Comparison of ENCODE assay signal across 23 cellular contexts in genomic region chr12:124451016-124451415, GRCh38.
A peak's percentile ranks its signal among the peaks of the same experiment; 100 is the strongest.
DNase-seq lines count a peak whose midpoint lies in the region; ATAC-seq, FAIRE-seq and TF ChIP-seq lines count a peak whose summit lies in the region.
"Had no signal": no experiment of that assay in that cellular context is flagged by ENCODE, and none has a peak within 500 bp of the region (broad histone marks: within the 10 kb centered on the region; RNA-seq: fewer than 3 reads in every experiment).

No MANE protein-coding gene starts in this region.

- no peak overlapping the region for H2BK12ac ChIP-seq in mesenchymal stem cell (ENCODE audit: low read length in 2 of 2)

- peak overlapping the region; percentile 95 to 100 (median 98) for H3K4me2 ChIP-seq in BLaER1 treated with 17β-estradiol and CSF1 and Interleukin-3, amounts not matched to agents 10 nM and 100 nM
- no peak overlapping the region for H3K4me2 ChIP-seq in mesenchymal stem cell (ENCODE audit: low read length, poor library complexity, severe bottlenecking)
- H3K4me2 ChIP-seq in HepG2 (ENCODE audit: low read depth, low read length): no peak overlapping the region

- H2BK120ac ChIP-seq in mesenchymal stem cell (ENCODE audit: low read depth, low read length): no peak overlapping the region

- no peak for TF ChIP-seq RAD21 in HepG2 (CRISPR knock-in tag; IDR thresholded peaks at IDR 0.05)

- no peak for TF ChIP-seq CTCF in HepG2 (CRISPR knock-in tag; IDR thresholded peaks at IDR 0.05)

- H2AK5ac ChIP-seq in mesenchymal stem cell (ENCODE audit: low read length, severe bottlenecking): no peak overlapping the region

- H2AFZ ChIP-seq in mesenchymal stem cell (ENCODE audit: low read depth, low read length) (no peak overlapping the region), HepG2 (ENCODE audit: low read length) (no peak overlapping the region)
- H2AFZ ChIP-seq: parathyroid adenoma had no signal

- peaks cover 5 to 62% (median 36%) of the 10 kb centered on the region in 11 experiments; a peak in 19 of 22 replicates for H3K36me3 ChIP-seq in BLaER1 treated with 17β-estradiol and CSF1 and Interleukin-3, amounts not matched to agents 10 nM and 100 nM
- H3K36me3 ChIP-seq in mesenchymal stem cell (ENCODE audit: control insufficient read depth in 1 of 2, insufficient read depth in 2 of 2, low read depth in 1 of 2, low read length in 2 of 2) (peaks cover 47 to 82% of the 10 kb centered on the region in 2 experiments), HepG2 (replicated peaks in 1 of 2; ENCODE audit: control insufficient read depth in 1 of 2, insufficient read depth in 2 of 2, low read length in 2 of 2) (peaks cover 6 to 19% of the 10 kb centered on the region in 2 experiments; a peak in 4 of 5 replicates)
- H3K36me3 ChIP-seq in naive thymus-derived CD4-positive, alpha-beta T cell (ENCODE audit: control insufficient read depth in 2 of 3, insufficient read depth in 3 of 3, low read length in 3 of 3): peaks cover 0 to 19% (median 9%) of the 10 kb centered on the region in 3 experiments

- no TSS peak for BruUV-seq in HepG2 (replicated peaks; lab: Mats Ljungman, UMichigan)

- CTCF ChIA-PET in T-cell (lab: Charles Lee): no interaction called here
- CTCF ChIA-PET in naive thymus-derived CD4-positive, alpha-beta T cell (lab: Charles Lee): no interaction called here
- CTCF ChIA-PET in HepG2 (lab: Yijun Ruan, JAX; ENCODE audit: low intra/inter-chr PET ratio, low total read pairs): no interaction called here

- WGBS in mesenchymal stem cell: 94% methylated on average over 11 of the region's 11 CpGs
- WGBS in HepG2 (ENCODE audit: low lambda C conversion rate): 100% methylated on average over 10 of the region's 11 CpGs

- H3K27ac Mint-ChIP-seq in T-helper 2 cell treated with Interferon-gamma antibody and Interleukin-4, amounts not matched to agents 5 μg/mL and 100 μg/mL, for 36 hours: peak overlapping the region; percentile 53
- H3K27ac Mint-ChIP-seq in T-cell: peak overlapping the region; percentile 19 to 61
- peak overlapping the region in 4 of 9 donors; percentile 2 to 64 (median 26) for H3K27ac Mint-ChIP-seq in naive thymus-derived CD4-positive, alpha-beta T cell
- H3K27ac Mint-ChIP-seq: nephron progenitor cell had no signal

- in situ Hi-C loops in HepG2 (cut with HindIII; ENCODE audit: extremely low pct_ligation_motif_present, low pct_unique_long_range_greater_than_20kb): no loop called here

- peaks cover 41% of the 10 kb centered on the region for H3K79me1 ChIP-seq in mesenchymal stem cell (replicated peaks; ENCODE audit: low read length, poor library complexity, severe bottlenecking)

- peak overlapping the region in 1 of 11 experiments; percentile 58; a peak in 1 of 22 replicates for H3K27ac ChIP-seq in BLaER1 treated with 17β-estradiol and CSF1 and Interleukin-3, amounts not matched to agents 10 nM and 100 nM
- no peak overlapping the region for H3K27ac ChIP-seq in mesenchymal stem cell (ENCODE audit: low read length, poor library complexity, severe bottlenecking)
- no peak overlapping the region for H3K27ac ChIP-seq in naive thymus-derived CD4-positive, alpha-beta T cell (ENCODE audit: low read depth, low read length)
- no peak overlapping the region for H3K27ac ChIP-seq in HepG2 (ENCODE audit: extremely low read length, insufficient read depth, low read length)
- H3K27ac ChIP-seq: parathyroid adenoma had no signal

- no peak for FAIRE-seq in HepG2 (lab: Jason Lieb, UNC)
- FAIRE-seq: bronchial epithelial cell, GM12892, K562 had no signal

- no peak overlapping the region for H3K23ac ChIP-seq in mesenchymal stem cell (ENCODE audit: low read length in 2 of 2)

- intact Hi-C loops in naive thymus-derived CD4-positive, alpha-beta T cell (cut with micrococcal nuclease): loop anchor here (5.0 to 10.0 kb wide), 3 partner anchors 156 to 324 kb away; no protein-coding TSS in a partner anchor
- intact Hi-C loops in HepG2 (cut with micrococcal nuclease; ENCODE audit: unreplicated experiment): no loop called here

- no peaks in the 10 kb centered on the region for H3K9me3 Mint-ChIP-seq in T-helper 2 cell treated with Interferon-gamma antibody and Interleukin-4, amounts not matched to agents 5 μg/mL and 100 μg/mL, for 36 hours
- H3K9me3 Mint-ChIP-seq in T-cell: no peaks in the 10 kb centered on the region
- H3K9me3 Mint-ChIP-seq in naive thymus-derived CD4-positive, alpha-beta T cell: peaks cover 0 to 2% (median 0%) of the 10 kb centered on the region in 11 donors
- H3K9me3 Mint-ChIP-seq: activated T-helper 2 cell treated with anti-CD3 and anti-CD28 coated beads, Interferon-gamma antibody, Interleukin-2, Interleukin-4, amounts not matched to agents 10 μg/mL and 5 μg/mL and 100 μg/mL, durations not matched to agents 14 hours and 24 hours and 36 hours; nephron progenitor cell had no signal

- H4K8ac ChIP-seq in mesenchymal stem cell (ENCODE audit: low read length): no peak overlapping the region

- no peaks in the 10 kb centered on the region for H3K79me2 ChIP-seq in HepG2 (ENCODE audit: insufficient read depth, low read length)

- no peak for DNase-seq in T-helper 2 cell treated with Interferon-gamma antibody and Interleukin-4, amounts not matched to agents 5 μg/mL and 100 μg/mL, for 36 hours (ENCODE audit: low spot score)
- DNase-seq in T-helper 2 cell (no peak), T-cell (no peak), mesenchymal stem cell (no peak), foreskin melanocyte (no peak), HepG2 (ENCODE audit: low spot score) (no peak)
- no peak for DNase-seq in naive thymus-derived CD4-positive, alpha-beta T cell
- DNase-seq: 8988T; left colon; NCI-H1694 treated with DMSO at 0.1 percent for 48 hours; NCI-H526; nephron progenitor cell; stimulated activated CD4-positive, alpha-beta T cell treated with anti-CD3 and anti-CD28 coated beads, Interleukin-12 subunit alpha, Interleukin-12 subunit beta, amount 100 ng/mL, for 4 hours; stimulated activated CD4-positive, alpha-beta T cell treated with anti-CD3 and anti-CD28 coated beads, Interleukin-4, amount 100 ng/mL, for 4 hours had no signal

- no peak overlapping the region for H2BK5ac ChIP-seq in mesenchymal stem cell (ENCODE audit: low read depth, low read length, poor library complexity, severe bottlenecking)

- H4K91ac ChIP-seq in mesenchymal stem cell (ENCODE audit: low read length): peak overlapping the region; percentile 47

- TF ChIP-seq EP300 in HepG2 (IDR thresholded peaks at IDR 0.05; ENCODE audit: low read depth in 2 of 2, low read length in 2 of 2): no peak
- TF ChIP-seq EP300 in HepG2 (CRISPR knock-in tag; IDR thresholded peaks at IDR 0.05; ENCODE audit: borderline replicate concordance): no peak

- H3K27me3 ChIP-seq in BLaER1 treated with 17β-estradiol and CSF1 and Interleukin-3, amounts not matched to agents 10 nM and 100 nM: no peaks in the 10 kb centered on the region; a peak in 1 of 22 replicates
- no peaks in the 10 kb centered on the region for H3K27me3 ChIP-seq in mesenchymal stem cell (ENCODE audit: control insufficient read depth in 1 of 2, insufficient read depth in 1 of 2, low read length in 2 of 2)
- no peaks in the 10 kb centered on the region for H3K27me3 ChIP-seq in naive thymus-derived CD4-positive, alpha-beta T cell (ENCODE audit: control insufficient read depth in 2 of 2, insufficient read depth in 2 of 2, low read length in 2 of 2)
- H3K27me3 ChIP-seq in HepG2 (ENCODE audit: control insufficient read depth in 1 of 2, insufficient read depth in 2 of 2, low read length in 2 of 2): no peaks in the 10 kb centered on the region
- H3K27me3 ChIP-seq: upper lobe of left lung had no signal

- POLR2A ChIA-PET in T-cell (lab: Charles Lee) (interaction anchor here in 1 of 2 donors (0.5 kb wide), 1 partner anchor 449 kb away, joined by 7 read pairs; no protein-coding TSS in a partner anchor), HepG2 (lab: Yijun Ruan, JAX) (no interaction called here)
- POLR2A ChIA-PET in naive thymus-derived CD4-positive, alpha-beta T cell (lab: Charles Lee): interaction anchor here (0.7 kb wide), 1 partner anchor 11 kb away, joined by 3 read pairs; no protein-coding TSS in a partner anchor

- no peaks in the 10 kb centered on the region for H3K9me3 ChIP-seq in BLaER1 treated with 17β-estradiol and CSF1 and Interleukin-3, amounts not matched to agents 10 nM and 100 nM (replicated peaks in 1 of 11)
- H3K9me3 ChIP-seq in mesenchymal stem cell (ENCODE audit: control insufficient read depth, low read length) (no peaks in the 10 kb centered on the region), HepG2 (ENCODE audit: low read length) (no peaks in the 10 kb centered on the region)
- H3K9me3 ChIP-seq in naive thymus-derived CD4-positive, alpha-beta T cell (ENCODE audit: control insufficient read depth in 2 of 3, low read length in 3 of 3): no peaks in the 10 kb centered on the region
- H3K9me3 ChIP-seq: upper lobe of left lung had no signal

- H3K36me3 Mint-ChIP-seq in T-helper 2 cell treated with Interferon-gamma antibody and Interleukin-4, amounts not matched to agents 5 μg/mL and 100 μg/mL, for 36 hours (ENCODE audit: low read depth): peaks cover 15% of the 10 kb centered on the region
- peaks cover 8% of the 10 kb centered on the region for H3K36me3 Mint-ChIP-seq in T-cell
- H3K36me3 Mint-ChIP-seq in naive thymus-derived CD4-positive, alpha-beta T cell: peaks cover 0 to 11% (median 5%) of the 10 kb centered on the region in 5 donors

- peak overlapping the region in 1 of 2 experiments; percentile 0 for H3K18ac ChIP-seq in mesenchymal stem cell (ENCODE audit: low read depth in 1 of 2, low read length in 2 of 2)

- peaks cover 79 to 100% (median 89%) of the 10 kb centered on the region in 11 experiments for H4K20me1 ChIP-seq in BLaER1 treated with 17β-estradiol and CSF1 and Interleukin-3, amounts not matched to agents 10 nM and 100 nM
- no peaks in the 10 kb centered on the region for H4K20me1 ChIP-seq in HepG2 (ENCODE audit: insufficient read depth, low read length)

- no peak overlapping the region for H3K4me3 Mint-ChIP-seq in T-helper 2 cell treated with Interferon-gamma antibody and Interleukin-4, amounts not matched to agents 5 μg/mL and 100 μg/mL, for 36 hours
- peak overlapping the region in 1 of 3 donors; percentile 53 for H3K4me3 Mint-ChIP-seq in T-cell
- peak overlapping the region in 2 of 10 donors; percentile 13 to 20 for H3K4me3 Mint-ChIP-seq in naive thymus-derived CD4-positive, alpha-beta T cell
- H3K4me3 Mint-ChIP-seq: nephron progenitor cell had no signal

- H3K27me3 Mint-ChIP-seq in T-helper 2 cell treated with Interferon-gamma antibody and Interleukin-4, amounts not matched to agents 5 μg/mL and 100 μg/mL, for 36 hours (ENCODE audit: low read depth): no peaks in the 10 kb centered on the region
- H3K27me3 Mint-ChIP-seq in T-cell: no peaks in the 10 kb centered on the region
- no peaks in the 10 kb centered on the region for H3K27me3 Mint-ChIP-seq in naive thymus-derived CD4-positive, alpha-beta T cell

- ATAC-seq in T-cell (replicated peaks in 1 of 4): no peak
- no peak for ATAC-seq in naive thymus-derived CD4-positive, alpha-beta T cell
- no peak for ATAC-seq in HepG2
- ATAC-seq: activated CD4-positive, CD25-positive, alpha-beta regulatory T cell treated with anti-CD3 and anti-CD28 coated beads, Interleukin-2, amount 50 U/mL, for 24 hours; K562; left colon; right cardiac atrium had no signal

- no peak overlapping the region for H3K4me3 ChIP-seq in BLaER1 treated with 17β-estradiol and CSF1 and Interleukin-3, amounts not matched to agents 10 nM and 100 nM
- H3K4me3 ChIP-seq in mesenchymal stem cell (ENCODE audit: insufficient read depth in 1 of 2, low read depth in 1 of 2, low read length in 2 of 2): no peak overlapping the region
- H3K4me3 ChIP-seq in naive thymus-derived CD4-positive, alpha-beta T cell (ENCODE audit: low read length): no peak overlapping the region
- no peak overlapping the region for H3K4me3 ChIP-seq in HepG2 (replicated peaks in 1 of 3; ENCODE audit: insufficient read depth in 1 of 3, low read depth in 2 of 3, low read length in 3 of 3)
- H3K4me3 ChIP-seq: K562, upper lobe of left lung had no signal

- no peak overlapping the region for H2BK15ac ChIP-seq in mesenchymal stem cell (ENCODE audit: low read depth, poor library complexity, severe bottlenecking)

- H3K14ac ChIP-seq in mesenchymal stem cell (ENCODE audit: low read length in 2 of 2): peak overlapping the region in 1 of 2 experiments; percentile 19

- peak overlapping the region in 1 of 2 experiments; percentile 29 for H3K4ac ChIP-seq in mesenchymal stem cell (ENCODE audit: low read depth in 1 of 2, low read length in 2 of 2)

- no peak for TF ChIP-seq POLR2A in HepG2 (IDR thresholded peaks at IDR 0.05; ENCODE audit: insufficient read depth in 1 of 2, low read depth in 2 of 2, low read length in 2 of 2)

- peak overlapping the region in 2 of 11 experiments; percentile 10 to 29; a peak in 3 of 22 replicates for H3K9ac ChIP-seq in BLaER1 treated with 17β-estradiol and CSF1 and Interleukin-3, amounts not matched to agents 10 nM and 100 nM
- H3K9ac ChIP-seq in mesenchymal stem cell (ENCODE audit: low read length) (no peak overlapping the region), HepG2 (ENCODE audit: insufficient read depth, low read depth, low read length) (no peak overlapping the region)
- H3K9ac ChIP-seq: parathyroid adenoma had no signal

- H3K4me1 ChIP-seq in BLaER1 treated with 17β-estradiol and CSF1 and Interleukin-3, amounts not matched to agents 10 nM and 100 nM: peaks cover 65 to 89% (median 79%) of the 10 kb centered on the region in 10 experiments
- H3K4me1 ChIP-seq in mesenchymal stem cell (ENCODE audit: control insufficient read depth, insufficient read depth, low read depth, low read length) (peaks cover 46% of the 10 kb centered on the region), HepG2 (ENCODE audit: insufficient read depth, low read length) (no peaks in the 10 kb centered on the region)
- H3K4me1 ChIP-seq in naive thymus-derived CD4-positive, alpha-beta T cell (ENCODE audit: control insufficient read depth in 2 of 2, insufficient read depth in 2 of 2, low read length in 2 of 2): peaks cover 36 to 57% of the 10 kb centered on the region in 2 donors
- H3K4me1 ChIP-seq: parathyroid adenoma had no signal

- H3K4me1 Mint-ChIP-seq in T-helper 2 cell treated with Interferon-gamma antibody and Interleukin-4, amounts not matched to agents 5 μg/mL and 100 μg/mL, for 36 hours (ENCODE audit: low read depth): peaks cover 30% of the 10 kb centered on the region
- H3K4me1 Mint-ChIP-seq in T-cell: peaks cover 54 to 64% (median 61%) of the 10 kb centered on the region in 3 donors
- peaks cover 24 to 62% (median 45%) of the 10 kb centered on the region in 7 donors for H3K4me1 Mint-ChIP-seq in naive thymus-derived CD4-positive, alpha-beta T cell

Comparison
In these comparisons a context has a peak if more than half of its experiments do, and no peak if none do; other contexts are left out.
1. H3K4me2 ChIP-seq: peak in BLaER1 treated with 17β-estradiol and CSF1 and Interleukin-3, amounts not matched to agents 10 nM and 100 nM (11 of 11); none in mesenchymal stem cell (single experiment) and HepG2 (single experiment).